In genomic region chr9:83384214-83384613, GRCh38 we compare ENCODE assay signal across 16 cellular contexts.
DNase-seq lines count a peak whose midpoint lies in the region; ATAC-seq and TF ChIP-seq lines count a peak whose summit lies in the region.
"Had no signal": no experiment of that assay in that cellular context is flagged by ENCODE, and none has a peak within 500 bp of the region (broad histone marks: within the 10 kb centered on the region; RNA-seq: fewer than 3 reads in every experiment).

No MANE protein-coding gene starts in this region.

- no peaks in the 10 kb centered on the region for H3K36me3 ChIP-seq in body of pancreas (replicated peaks in 1 of 2; ENCODE audit: insufficient read depth in 1 of 2, low read depth in 2 of 2)
- peaks cover 0 to 14% (median 0%) of the 10 kb centered on the region in 9 donors for H3K36me3 ChIP-seq in heart left ventricle
- H3K36me3 ChIP-seq: sigmoid colon, suprapubic skin had no signal

- WGBS in body of pancreas, 2 donors: 69 to 78% methylated on average over 3 of the region's 3 CpGs
- 43 to 73% (median 52%) methylated on average over 3 of the region's 3 CpGs for WGBS in heart left ventricle, 4 donors

- peaks cover 0 to 12% (median 0%) of the 10 kb centered on the region in 3 donors for H3K9me3 ChIP-seq in body of pancreas
- H3K9me3 ChIP-seq in heart left ventricle: peaks cover 0 to 33% (median 11%) of the 10 kb centered on the region in 12 donors
- H3K9me3 ChIP-seq: suprapubic skin had no signal

- TF ChIP-seq CTCF in body of pancreas (IDR thresholded peaks at IDR 0.05) (no peak), heart left ventricle (IDR thresholded peaks at IDR 0.05) (no peak)

- H3K27me3 ChIP-seq in body of pancreas: no peaks in the 10 kb centered on the region
- no peaks in the 10 kb centered on the region for H3K27me3 ChIP-seq in heart left ventricle
- H3K27me3 ChIP-seq: sigmoid colon, suprapubic skin had no signal

- intact Hi-C loops in body of pancreas (cut with DNase I): no loop called here
- intact Hi-C loops in heart left ventricle (cut with DNase I): no loop called here

- no peak for ATAC-seq in body of pancreas
- ATAC-seq in heart left ventricle: no peak
- ATAC-seq: T-helper 17 cell had no signal

- TF ChIP-seq POLR2A in body of pancreas (IDR thresholded peaks at IDR 0.05) (no peak), heart left ventricle (IDR thresholded peaks at IDR 0.05) (no peak)

- DNase-seq in DMS53 treated with DMSO at 0.1 percent for 48 hours (lab: John Stamatoyannopoulos, UW; ENCODE audit: unreplicated experiment) (peak; percentile 34), NCI-H2081 treated with DMSO at 0.1 percent for 48 hours (lab: John Stamatoyannopoulos, UW) (peak; percentile 54), NCI-H524 treated with DMSO at 0.1 percent for 48 hours (lab: John Stamatoyannopoulos, UW) (peak; percentile 67), dermis blood vessel endothelial cell (peak; percentile 14), body of pancreas (no peak), heart left ventricle (no peak)
- no peak for DNase-seq in activated CD4-positive, alpha-beta T cell treated with anti-CD3 and anti-CD28 coated beads, Interleukin-2, amount 50 U/mL, for 4 hours
- DNase-seq in stimulated activated CD4-positive, alpha-beta T cell treated with anti-CD3 and anti-CD28 coated beads, Interleukin-4, amount 100 ng/mL, for 24 hours: no peak
- DNase-seq: activated gamma-delta T cell, amygdala, IMR-90, left ventricle myocardium inferior, occipital lobe, sigmoid colon, T-helper 17 cell had no signal

- H3K27ac ChIP-seq in body of pancreas: no peak overlapping the region
- H3K27ac ChIP-seq in heart left ventricle: no peak overlapping the region
- H3K27ac ChIP-seq: left ventricle myocardium inferior, sigmoid colon, suprapubic skin had no signal

- H3K4me3 ChIP-seq in body of pancreas (no peak overlapping the region), heart left ventricle (no peak overlapping the region)
- H3K4me3 ChIP-seq: left ventricle myocardium inferior, sigmoid colon, suprapubic skin had no signal

- no peaks in the 10 kb centered on the region for H3K4me1 ChIP-seq in body of pancreas
- H3K4me1 ChIP-seq in heart left ventricle: peaks cover 0 to 11% (median 0%) of the 10 kb centered on the region in 12 donors
- H3K4me1 ChIP-seq: sigmoid colon, suprapubic skin had no signal

Comparison
In these comparisons a context has a peak if more than half of its experiments do, and no peak if none do; other contexts are left out.
1. DNase-seq: peak in DMS53 treated with DMSO at 0.1 percent for 48 hours (single experiment), NCI-H2081 treated with DMSO at 0.1 percent for 48 hours (single experiment), NCI-H524 treated with DMSO at 0.1 percent for 48 hours (single experiment) and dermis blood vessel endothelial cell (single experiment); none in activated CD4-positive, alpha-beta T cell treated with anti-CD3 and anti-CD28 coated beads, Interleukin-2, amount 50 U/mL, for 4 hours (0 of 2), body of pancreas (0 of 4), heart left ventricle (0 of 5) and stimulated activated CD4-positive, alpha-beta T cell treated with anti-CD3 and anti-CD28 coated beads, Interleukin-4, amount 100 ng/mL, for 24 hours (single experiment).